Comparison of ENCODE assay signal across 1 cellular context in genomic region chr16:74700206-74701040, GRCh38.
TF ChIP-seq lines count a peak whose summit lies in the region.

TSS of gene MLKL (minus strand) at chr16:74700862. CDS start at chr16:74695757, 5,105 bp downstream.

TF ChIP-seq in HepG2, 621 proteins besides CTCF, POLR2A, EP300 and RAD21 (continued from another document and continues in another):
- peak; percentile 67; the same call in 1 of the 2 replicates for TF ChIP-seq HMGXB3 (CRISPR knock-in tag; IDR thresholded peaks at IDR 0.05; ENCODE audit: borderline replicate concordance)
- no peak for TF ChIP-seq ZNF577 (CRISPR knock-in tag; IDR thresholded peaks at IDR 0.05; ENCODE audit: borderline replicate concordance, low read depth)
- TF ChIP-seq ZMYM2 (CRISPR knock-in tag; IDR thresholded peaks at IDR 0.05) = peak; percentile 93
- no peak for TF ChIP-seq ZNF75D (CRISPR knock-in tag; IDR thresholded peaks at IDR 0.05; ENCODE audit: borderline replicate concordance)
- peak; percentile 26; the same call in 1 of the 2 replicates for TF ChIP-seq WIZ (CRISPR knock-in tag; IDR thresholded peaks at IDR 0.05)
- TF ChIP-seq JUNB (CRISPR knock-in tag; IDR thresholded peaks at IDR 0.05; ENCODE audit: borderline replicate concordance) = no peak
- peak; percentile 33; the same call in 1 of the 2 replicates for TF ChIP-seq GATAD1 (CRISPR knock-in tag; IDR thresholded peaks at IDR 0.05)
- TF ChIP-seq ZNF670 (CRISPR knock-in tag; IDR thresholded peaks at IDR 0.05; ENCODE audit: borderline replicate concordance) = peak; percentile 37; the same call in 1 of the 2 replicates
- no peak for TF ChIP-seq ZFP90 (CRISPR knock-in tag; IDR thresholded peaks at IDR 0.05; ENCODE audit: borderline replicate concordance)
- no peak; the same call in 1 of the 2 replicates for TF ChIP-seq TFAP4 (IDR thresholded peaks at IDR 0.05; ENCODE audit: borderline replicate concordance, low read depth)
- no peak for TF ChIP-seq NCOA5 (CRISPR knock-in tag; IDR thresholded peaks at IDR 0.05)
- TF ChIP-seq DBP (CRISPR knock-in tag; IDR thresholded peaks at IDR 0.05; ENCODE audit: not compliant biosample characterization) = no peak
- TF ChIP-seq ATF6 (CRISPR knock-in tag; conservative IDR thresholded peaks at IDR 0.05) = no peak; the same call in 1 of the 2 replicates
- TF ChIP-seq PAWR (CRISPR knock-in tag; IDR thresholded peaks at IDR 0.05; ENCODE audit: borderline replicate concordance) = no peak
- peak; percentile 82; the same call in 1 of the 2 replicates for TF ChIP-seq ZNF280D (CRISPR knock-in tag; IDR thresholded peaks at IDR 0.05)
- peak; percentile 90; the same call in 1 of the 2 replicates for TF ChIP-seq ZGPAT (CRISPR knock-in tag; IDR thresholded peaks at IDR 0.05)
- peak; percentile 43; the same call in 1 of the 2 replicates for TF ChIP-seq ATF7-NPFF (CRISPR knock-in tag; IDR thresholded peaks at IDR 0.05; ENCODE audit: low read depth)
- TF ChIP-seq HMG20A (CRISPR knock-in tag; IDR thresholded peaks at IDR 0.05; ENCODE audit: borderline replicate concordance) = peak; percentile 5; the same call in 1 of the 2 replicates
- TF ChIP-seq ZBTB49 (CRISPR knock-in tag; IDR thresholded peaks at IDR 0.05; ENCODE audit: borderline replicate concordance) = no peak
- TF ChIP-seq NR2F1 (CRISPR knock-in tag; IDR thresholded peaks at IDR 0.05) = no peak
- 0 out of 2 replicates have a peak, but pooled peaks have one; percentile 18 for TF ChIP-seq SMAD9 (CRISPR knock-in tag; IDR thresholded peaks at IDR 0.05)
- no peak for TF ChIP-seq ATM (IDR thresholded peaks at IDR 0.05; ENCODE audit: borderline replicate concordance)
- no peak for TF ChIP-seq ZNF713 (CRISPR knock-in tag; IDR thresholded peaks at IDR 0.05)
- peak; percentile 76; the same call in 1 of the 2 replicates for TF ChIP-seq ZNF30 (CRISPR knock-in tag; IDR thresholded peaks at IDR 0.05)
- TF ChIP-seq ZNF781 (CRISPR knock-in tag; IDR thresholded peaks at IDR 0.05; ENCODE audit: borderline replicate concordance, not compliant biosample characterization) = peak; percentile 80
- TF ChIP-seq CREB3 (CRISPR knock-in tag; IDR thresholded peaks at IDR 0.05) = 0 out of 2 replicates have a peak, but pooled peaks have one; percentile 89
- no peak for TF ChIP-seq LRRFIP1 (CRISPR knock-in tag; conservative IDR thresholded peaks at IDR 0.05)
- TF ChIP-seq NFIB (CRISPR knock-in tag; IDR thresholded peaks at IDR 0.05; ENCODE audit: borderline replicate concordance) = peak; percentile 81; the same call in 1 of the 2 replicates
- no peak for TF ChIP-seq TBX3 (IDR thresholded peaks at IDR 0.05; ENCODE audit: borderline replicate concordance)
- peak; percentile 83; the same call in 1 of the 2 replicates for TF ChIP-seq EED (CRISPR knock-in tag; IDR thresholded peaks at IDR 0.05)
- no peak for TF ChIP-seq BHLHE40 (IDR thresholded peaks at IDR 0.05; ENCODE audit: low read length)
- peak; percentile 71 for TF ChIP-seq THRA (CRISPR knock-in tag; IDR thresholded peaks at IDR 0.05; ENCODE audit: borderline replicate concordance)
- TF ChIP-seq NCOR1 (IDR thresholded peaks at IDR 0.05; ENCODE audit: borderline replicate concordance, low read length) = no peak
- TF ChIP-seq HOXA3 (CRISPR knock-in tag; IDR thresholded peaks at IDR 0.05) = peak; percentile 47
- TF ChIP-seq ZNF124 (CRISPR knock-in tag; IDR thresholded peaks at IDR 0.05) = peak; percentile 94; the same call in 1 of the 2 replicates
- TF ChIP-seq GLI4 (CRISPR knock-in tag; IDR thresholded peaks at IDR 0.05; ENCODE audit: borderline replicate concordance) = peak; percentile 93; the same call in 1 of the 2 replicates
- TF ChIP-seq ZNF749 (CRISPR knock-in tag; IDR thresholded peaks at IDR 0.05; ENCODE audit: borderline replicate concordance) = peak; percentile 85; the same call in 1 of the 2 replicates
- 0 out of 2 replicates have a peak, but pooled peaks have one; percentile 12 for TF ChIP-seq NCOA2 (CRISPR knock-in tag; IDR thresholded peaks at IDR 0.05)
